ENCODE assay signal across 8 cellular contexts in genomic region chr12:49043856-49044258, GRCh38. TPM values are rescaled to one million over a fixed set of nuclear protein-coding genes. Genes with fewer than 3 reads are reported as not detected.
A peak's percentile ranks its signal among the peaks of the same experiment; 100 is the strongest.
DNase-seq lines count a peak whose midpoint lies in the region; ATAC-seq and TF ChIP-seq lines count a peak whose summit lies in the region.

No MANE protein-coding gene starts in this region.

- POLR2A ChIA-PET in activated CD4-positive, alpha-beta T cell treated with anti-CD3 and anti-CD28 coated beads, Interleukin-2, amount 10 ng/mL, durations not matched to agents 7 days and 5 days (lab: Charles Lee), result interaction anchor here (0.6 kb wide), 1 partner anchor 126 kb away, joined by 3 read pairs; no protein-coding TSS in a partner anchor

- no peak overlapping the region for H3K4me3 Mint-ChIP-seq in activated CD4-positive, alpha-beta T cell treated with anti-CD3 and anti-CD28 coated beads, Interleukin-2, amount 10 ng/mL, durations not matched to agents 7 days and 5 days

- H3K4me3 ChIP-seq in GM12865 (ENCODE audit: low read depth, low read length), result no peak overlapping the region

- DNase-seq in GM12865 (ENCODE audit: low read depth), result peak; percentile 77
- DNase-seq in NCI-H226, result peak; percentile 26
- peak; percentile 85 for DNase-seq in activated CD4-positive, alpha-beta T cell treated with anti-CD3 and anti-CD28 coated beads, Interleukin-2, amount 10 ng/mL, durations not matched to agents 7 days and 5 days
- peak; percentile 78 for DNase-seq in dermis blood vessel endothelial cell
- DNase-seq in medulla oblongata (ENCODE audit: extremely low spot score), result peak; percentile 57
- DNase-seq in stimulated activated CD8-positive, alpha-beta memory T cell treated with anti-CD3 and anti-CD28 coated beads, Interleukin-4, amount 100 ng/mL, for 4 hours (ENCODE audit: low read depth in 2 of 2, low spot score in 1 of 2), result peak; percentile 40 to 75

- H3K27ac Mint-ChIP-seq in activated CD4-positive, alpha-beta T cell treated with anti-CD3 and anti-CD28 coated beads, Interleukin-2, amount 10 ng/mL, durations not matched to agents 7 days and 5 days, result no peak overlapping the region

- CTCF ChIA-PET in activated CD4-positive, alpha-beta T cell treated with anti-CD3 and anti-CD28 coated beads, Interleukin-2, amount 10 ng/mL, durations not matched to agents 7 days and 5 days (lab: Charles Lee), result interaction anchor here (0.9 to 2.9 kb wide), 20 partner anchors 8 to 190 kb away, joined by 3 to 15 read pairs (median 4); partner anchors contain the start of genes PRKAG1, RHEBL1 and WNT1

- H3K4me1 Mint-ChIP-seq in activated CD4-positive, alpha-beta T cell treated with anti-CD3 and anti-CD28 coated beads, Interleukin-2, amount 10 ng/mL, durations not matched to agents 7 days and 5 days, result peaks cover 3% of the 10 kb centered on the region

- H3K27me3 Mint-ChIP-seq in activated CD4-positive, alpha-beta T cell treated with anti-CD3 and anti-CD28 coated beads, Interleukin-2, amount 10 ng/mL, durations not matched to agents 7 days and 5 days, result no peaks in the 10 kb centered on the region

- peak; percentile 80 for TF ChIP-seq CTCF in GM12865 (IDR thresholded peaks at IDR 0.05; ENCODE audit: insufficient read depth, low read depth, low read length, missing control alignments)

- H3K36me3 Mint-ChIP-seq in activated CD4-positive, alpha-beta T cell treated with anti-CD3 and anti-CD28 coated beads, Interleukin-2, amount 10 ng/mL, durations not matched to agents 7 days and 5 days (ENCODE audit: low read depth), result peaks cover 70% of the 10 kb centered on the region

- no peak for ATAC-seq in GM21619 (IDR thresholded peaks at IDR 0.05; ENCODE audit: unreplicated experiment)
- ATAC-seq in GM19463 (IDR thresholded peaks at IDR 0.05; ENCODE audit: unreplicated experiment), result no peak

- no peaks in the 10 kb centered on the region for H3K9me3 Mint-ChIP-seq in activated CD4-positive, alpha-beta T cell treated with anti-CD3 and anti-CD28 coated beads, Interleukin-2, amount 10 ng/mL, durations not matched to agents 7 days and 5 days

RNA-seq across cellular contexts. Expression of gene KMT2D, which starts 16.7 kb away (rescaled TPM):
- 100 to 1,000 TPM in 1 of 2 experiments, 10 to 100 TPM in 1; 97.9 to 116 TPM for total RNA-seq in activated CD4-positive, alpha-beta T cell treated with anti-CD3 and anti-CD28 coated beads, Interleukin-2, amount 10 ng/mL, durations not matched to agents 7 days and 5 days
- total RNA-seq in dermis blood vessel endothelial cell, result 41.2 and 99.0 TPM in 2 replicates

RNA-seq across cellular contexts. Expression of gene PRKAG1, which starts 25.3 kb away (rescaled TPM):
- total RNA-seq in activated CD4-positive, alpha-beta T cell treated with anti-CD3 and anti-CD28 coated beads, Interleukin-2, amount 10 ng/mL, durations not matched to agents 7 days and 5 days, result 10 to 100 TPM; 62.5 to 65.5 TPM
- 40.3 and 48.2 TPM in 2 replicates for total RNA-seq in dermis blood vessel endothelial cell

RNA-seq across cellular contexts. Expression of gene RHEBL1, which starts 25.9 kb away (rescaled TPM):
- total RNA-seq in activated CD4-positive, alpha-beta T cell treated with anti-CD3 and anti-CD28 coated beads, Interleukin-2, amount 10 ng/mL, durations not matched to agents 7 days and 5 days, result 1 to 10 TPM; 4.6 to 6.4 TPM
- 1.2 and 2.0 TPM in 2 replicates for total RNA-seq in dermis blood vessel endothelial cell

RNA-seq across cellular contexts. Expression of gene DDN, which starts 44.7 kb away (rescaled TPM):
- total RNA-seq in activated CD4-positive, alpha-beta T cell treated with anti-CD3 and anti-CD28 coated beads, Interleukin-2, amount 10 ng/mL, durations not matched to agents 7 days and 5 days, result under 1 TPM; 0.10 to 0.17 TPM
- total RNA-seq in dermis blood vessel endothelial cell, result under 0.01 and 0.19 TPM in 2 replicates

RNA-seq across cellular contexts. Expression of gene DHH, which starts 50.7 kb away (rescaled TPM):
- total RNA-seq in activated CD4-positive, alpha-beta T cell treated with anti-CD3 and anti-CD28 coated beads, Interleukin-2, amount 10 ng/mL, durations not matched to agents 7 days and 5 days, result under 1 TPM in 1 of 2 experiments, not detected in 1; 0.12 TPM
- 1.2 and 3.7 TPM in 2 replicates for total RNA-seq in dermis blood vessel endothelial cell

Comparison
In these comparisons a context has a peak if more than half of its experiments do, and no peak if none do; other contexts are left out.
1. DNase-seq: peak in every context shown above with its lines; median percentile 85 in activated CD4-positive, alpha-beta T cell treated with anti-CD3 and anti-CD28 coated beads, Interleukin-2, amount 10 ng/mL, durations not matched to agents 7 days and 5 days; 78 in dermis blood vessel endothelial cell; 77 in GM12865; 58 in stimulated activated CD8-positive, alpha-beta memory T cell treated with anti-CD3 and anti-CD28 coated beads, Interleukin-4, amount 100 ng/mL, for 4 hours; 57 in medulla oblongata; 26 in NCI-H226.